Comparison of ENCODE assay signal across 13 cellular contexts in the genomic region with DNA sequence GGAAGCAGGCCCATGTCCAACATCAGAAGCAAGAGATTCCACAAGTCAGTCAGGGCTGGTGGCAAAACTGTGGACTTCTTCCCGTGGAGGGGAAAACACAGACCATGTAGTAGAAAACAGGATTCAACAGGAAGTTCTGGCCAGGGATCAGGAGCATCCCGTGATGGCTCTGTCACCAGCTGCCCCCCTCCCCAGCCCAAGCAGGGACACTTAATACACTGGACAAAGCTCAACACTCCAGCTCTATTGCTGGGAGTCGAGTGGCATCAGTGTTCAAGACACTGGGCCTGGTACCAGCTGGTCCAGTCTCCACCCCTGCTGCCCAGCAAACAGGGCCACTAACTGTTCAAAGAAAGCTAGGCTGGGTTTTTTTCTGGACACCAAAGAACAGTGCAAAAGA. TPM values are rescaled to one million over a fixed set of nuclear protein-coding genes. Genes with fewer than 3 reads are reported as not detected.
DNase-seq lines count a peak whose midpoint lies in the region; ATAC-seq and TF ChIP-seq lines count a peak whose summit lies in the region.
"Had no signal": no experiment of that assay in that cellular context is flagged by ENCODE, and none has a peak within 500 bp of the region (broad histone marks: within the 10 kb centered on the region; RNA-seq: fewer than 3 reads in every experiment).

No MANE protein-coding gene starts in this region.

- H3K4me1 ChIP-seq in colonic mucosa (peaks cover 14% of the 10 kb centered on the region), right lobe of liver (peaks cover 0 to 70% (median 34%) of the 10 kb centered on the region in 4 donors), gastrocnemius medialis (peaks cover 5 to 24% of the 10 kb centered on the region in 2 donors)

- WGBS in right lobe of liver (ENCODE audit: insufficient coverage, low coverage, low lambda C conversion rate, missing lambda C conversion rate): 31% methylated on average over 2 of the region's 3 CpGs

- H3K36me3 ChIP-seq in colonic mucosa (no peaks in the 10 kb centered on the region), right lobe of liver (no peaks in the 10 kb centered on the region), gastrocnemius medialis (no peaks in the 10 kb centered on the region)

- H3K27me3 ChIP-seq in colonic mucosa: no peaks in the 10 kb centered on the region
- no peaks in the 10 kb centered on the region for H3K27me3 ChIP-seq in right lobe of liver
- H3K27me3 ChIP-seq in gastrocnemius medialis: peaks cover 0 to 6% (median 0%) of the 10 kb centered on the region in 3 donors

- ATAC-seq in right lobe of liver (peak in 2 of 4 donors; percentile 3 to 7), gastrocnemius medialis (peak; percentile 33 to 57)

- H3K4me1 Mint-ChIP-seq in activated CD4-positive, alpha-beta T cell treated with anti-CD3 and anti-CD28 coated beads, Interleukin-2, amount 10 ng/mL, durations not matched to agents 7 days and 5 days: peaks cover 16% of the 10 kb centered on the region

- intact Hi-C loops in colonic mucosa (cut with DNase I) (no loop called here), right lobe of liver (cut with DNase I) (no loop called here), gastrocnemius medialis (cut with DNase I; ENCODE audit: low total_unique reads) (no loop called here)

- peak overlapping the region in 1 of 2 donors; percentile 77 for H3K9ac ChIP-seq in colonic mucosa (ENCODE audit: low read depth in 2 of 2, low read length in 2 of 2)

- H3K4me3 Mint-ChIP-seq in activated CD4-positive, alpha-beta T cell treated with anti-CD3 and anti-CD28 coated beads, Interleukin-2, amount 10 ng/mL, durations not matched to agents 7 days and 5 days: no peak overlapping the region

- DNase-seq in C1 segment of cervical spinal cord (lab: John Stamatoyannopoulos, UW) (peak in 12 of 14 donors; percentile 19 to 91 (median 80)), colonic mucosa (peak; percentile 34), right lobe of liver (no peak), gastrocnemius medialis (peak in 1 of 2 donors; percentile 56), GM10248 (ENCODE audit: extremely low spot score) (no peak), COLO668 (lab: John Stamatoyannopoulos, UW; ENCODE audit: unreplicated experiment) (no peak), NCI-H187 treated with DMSO at 0.1 percent for 48 hours (lab: John Stamatoyannopoulos, UW) (no peak)
- no peak for DNase-seq in activated CD4-positive, alpha-beta T cell treated with anti-CD3 and anti-CD28 coated beads, Interleukin-2, amount 10 ng/mL, durations not matched to agents 7 days and 5 days
- DNase-seq: ACHN; central memory CD4-positive, alpha-beta T cell; NCI-H146; psoas muscle; stimulated activated naive CD4-positive, alpha-beta T cell had no signal

- POLR2A ChIA-PET in GM10248 (lab: Yijun Ruan, JAX): no interaction called here
- POLR2A ChIA-PET in activated CD4-positive, alpha-beta T cell treated with anti-CD3 and anti-CD28 coated beads, Interleukin-2, amount 10 ng/mL, durations not matched to agents 7 days and 5 days (lab: Charles Lee): no interaction called here

- TF ChIP-seq POLR2A in right lobe of liver (IDR thresholded peaks at IDR 0.05) (no peak), gastrocnemius medialis (IDR thresholded peaks at IDR 0.05) (no peak)

- no peak overlapping the region for H3K4me3 ChIP-seq in colonic mucosa
- H3K4me3 ChIP-seq in right lobe of liver: peak overlapping the region in 1 of 3 donors; percentile 15
- no peak overlapping the region for H3K4me3 ChIP-seq in gastrocnemius medialis
- H3K4me3 ChIP-seq: psoas muscle had no signal

- H3K27ac ChIP-seq in colonic mucosa (peak overlapping the region; percentile 67), right lobe of liver (peak overlapping the region; percentile 29 to 73 (median 69)), gastrocnemius medialis (peak overlapping the region; percentile 6 to 58 (median 26))
- H3K27ac ChIP-seq: psoas muscle had no signal

- H3K9me3 Mint-ChIP-seq in activated CD4-positive, alpha-beta T cell treated with anti-CD3 and anti-CD28 coated beads, Interleukin-2, amount 10 ng/mL, durations not matched to agents 7 days and 5 days: no peaks in the 10 kb centered on the region

- peaks cover 25% of the 10 kb centered on the region for H3K27me3 Mint-ChIP-seq in activated CD4-positive, alpha-beta T cell treated with anti-CD3 and anti-CD28 coated beads, Interleukin-2, amount 10 ng/mL, durations not matched to agents 7 days and 5 days

- in situ Hi-C loops in gastrocnemius medialis (cut with MboI; ENCODE audit: low sequenced_read_pairs in 4 of 4): no loop called here

- CTCF ChIA-PET in GM10248 (lab: Yijun Ruan, JAX): interaction anchor here (1.1 to 6.1 kb wide), 8 partner anchors 9 to 152 kb away, joined by 3 to 46 read pairs (median 8); no protein-coding TSS in a partner anchor
- CTCF ChIA-PET in activated CD4-positive, alpha-beta T cell treated with anti-CD3 and anti-CD28 coated beads, Interleukin-2, amount 10 ng/mL, durations not matched to agents 7 days and 5 days (lab: Charles Lee): interaction anchor here (0.8 to 2.2 kb wide), 4 partner anchors 10 to 99 kb away, joined by 3 to 8 read pairs (median 4); a partner anchor contains a TSS

- H3K27ac Mint-ChIP-seq in activated CD4-positive, alpha-beta T cell treated with anti-CD3 and anti-CD28 coated beads, Interleukin-2, amount 10 ng/mL, durations not matched to agents 7 days and 5 days: no peak overlapping the region

- no peaks in the 10 kb centered on the region for H3K36me3 Mint-ChIP-seq in activated CD4-positive, alpha-beta T cell treated with anti-CD3 and anti-CD28 coated beads, Interleukin-2, amount 10 ng/mL, durations not matched to agents 7 days and 5 days (ENCODE audit: low read depth)

- no peak for TF ChIP-seq CTCF in colonic mucosa (IDR thresholded peaks at IDR 0.05)
- no peak for TF ChIP-seq CTCF in right lobe of liver (IDR thresholded peaks at IDR 0.05)
- TF ChIP-seq CTCF in gastrocnemius medialis (IDR thresholded peaks at IDR 0.05 in 4 of 5, conservative IDR thresholded peaks at IDR 0.05 in 1 of 5): no peak
- TF ChIP-seq CTCF in GM10248 (IDR thresholded peaks at IDR 0.05; ENCODE audit: control extremely low read depth, extremely low read depth, low read depth, missing control alignments): no peak

- H3K9me3 ChIP-seq in colonic mucosa (no peaks in the 10 kb centered on the region), right lobe of liver (no peaks in the 10 kb centered on the region), gastrocnemius medialis (no peaks in the 10 kb centered on the region)
- H3K9me3 ChIP-seq: psoas muscle had no signal

RNA-seq across cellular contexts. Expression of a gene that starts 3.7 kb away (rescaled TPM):
- total RNA-seq in colonic mucosa (10 to 100 TPM; 17.9 to 29.6 TPM), right lobe of liver (10 to 100 TPM in 2 of 6 experiments, 1 to 10 TPM in 4; 6.9 to 27.0 (median 7.9) TPM), gastrocnemius medialis (1 to 10 TPM in 2 of 4 donors, under 1 TPM in 1, not detected in 1; 0.76 to 1.2 (median 1.0) TPM)
- total RNA-seq in activated CD4-positive, alpha-beta T cell treated with anti-CD3 and anti-CD28 coated beads, Interleukin-2, amount 10 ng/mL, durations not matched to agents 7 days and 5 days: under 1 TPM in 1 of 2 experiments, not detected in 1; 0.08 TPM

RNA-seq across cellular contexts. Expression of a gene that starts 44.8 kb away (rescaled TPM):
- 10 to 100 TPM; 30.5 to 37.6 TPM for total RNA-seq in colonic mucosa
- 10 to 100 TPM; 15.1 to 39.2 (median 26.9) TPM for total RNA-seq in right lobe of liver
- total RNA-seq in gastrocnemius medialis: 10 to 100 TPM; 17.3 to 24.2 (median 20.1) TPM
- total RNA-seq in activated CD4-positive, alpha-beta T cell treated with anti-CD3 and anti-CD28 coated beads, Interleukin-2, amount 10 ng/mL, durations not matched to agents 7 days and 5 days: 100 to 1,000 TPM in 1 of 2 experiments, 10 to 100 TPM in 1; 99.4 to 103 TPM

Comparison
In these comparisons a context has a peak if more than half of its experiments do, and no peak if none do; other contexts are left out.
1. DNase-seq: peak in C1 segment of cervical spinal cord (12 of 14) and colonic mucosa (single experiment); none in right lobe of liver (0 of 3), GM10248 (single experiment), activated CD4-positive, alpha-beta T cell treated with anti-CD3 and anti-CD28 coated beads, Interleukin-2, amount 10 ng/mL, durations not matched to agents 7 days and 5 days (single experiment), COLO668 (single experiment) and NCI-H187 treated with DMSO at 0.1 percent for 48 hours (single experiment).
2. Peak in every context shown above with its lines, with median percentiles within 50 percentile points of each other: H3K27ac ChIP-seq.